Comparison of ENCODE assay signal across 8 cellular contexts in the genomic region with DNA sequence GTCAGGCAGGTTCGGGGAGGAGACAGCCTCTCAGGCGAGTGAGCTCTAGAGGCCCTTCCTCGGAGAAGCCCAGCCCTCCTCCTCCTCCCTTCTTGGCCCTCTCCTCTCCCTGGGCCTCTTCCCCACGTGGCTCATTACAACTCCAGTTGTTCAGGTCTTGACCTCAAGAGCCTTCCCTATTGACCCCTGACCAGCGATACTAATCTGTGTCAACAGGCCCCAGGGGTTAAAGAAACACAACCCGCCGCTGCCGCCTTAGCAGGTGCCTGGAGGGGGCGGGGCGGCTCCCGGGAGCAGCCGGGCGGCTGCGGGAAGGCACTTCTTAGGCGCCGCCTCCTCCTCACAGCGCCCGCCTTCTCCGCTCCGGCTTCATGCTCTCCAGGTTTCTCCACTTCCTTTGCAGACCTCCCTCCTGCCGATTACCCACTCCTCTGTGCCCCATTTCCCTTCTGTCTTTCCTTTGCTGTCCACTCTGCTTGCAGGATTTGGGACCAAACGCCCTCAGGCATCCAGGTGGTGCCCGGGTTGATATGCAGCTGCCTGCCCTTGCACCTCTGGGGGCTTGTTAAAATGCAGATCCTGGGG. TPM values are rescaled to one million over a fixed set of nuclear protein-coding genes. Genes with fewer than 3 reads are reported as not detected.
A peak's percentile ranks its signal among the peaks of the same experiment; 100 is the strongest.
DNase-seq lines count a peak whose midpoint lies in the region; ATAC-seq and TF ChIP-seq lines count a peak whose summit lies in the region.

No MANE protein-coding gene starts in this region.

- H3K36me3 Mint-ChIP-seq in Caco-2 (ENCODE audit: insufficient read depth, unreplicated experiment): peaks cover 8% of the 10 kb centered on the region

- no peak for TF ChIP-seq CTCF in Caco-2 (IDR thresholded peaks at IDR 0.05; ENCODE audit: insufficient read depth in 1 of 2, low read depth in 1 of 2, low read length in 1 of 2, severe bottlenecking in 1 of 2, unreplicated experiment in 1 of 2)
- peak in 2 of 4 experiments; percentile 29 to 32 for TF ChIP-seq CTCF in gastroesophageal sphincter (IDR thresholded peaks at IDR 0.05)

- H3K36me3 ChIP-seq in Caco-2 (ENCODE audit: control insufficient read depth, insufficient read depth, low read length) (no peaks in the 10 kb centered on the region), gastroesophageal sphincter (no peaks in the 10 kb centered on the region)

- H3K4me3 Mint-ChIP-seq in Caco-2 (ENCODE audit: unreplicated experiment): peak overlapping the region; percentile 44

- H3K27me3 Mint-ChIP-seq in Caco-2 (ENCODE audit: insufficient read depth, unreplicated experiment): peaks cover 36% of the 10 kb centered on the region

- no peaks in the 10 kb centered on the region for H3K9me3 Mint-ChIP-seq in Caco-2 (ENCODE audit: unreplicated experiment)

- intact Hi-C loops in Caco-2 (cut with micrococcal nuclease; ENCODE audit: unreplicated experiment): loop anchor here (1.0 kb wide), 1 partner anchor 15 kb away; no protein-coding TSS in a partner anchor

- CTCF ChIA-PET in Caco-2 (lab: Charles Lee): interaction anchor here (0.6 to 1.7 kb wide), 4 partner anchors 9 to 126 kb away, joined by 3 to 8 read pairs (median 4); no protein-coding TSS in a partner anchor

- peaks cover 11% of the 10 kb centered on the region for H3K4me1 Mint-ChIP-seq in Caco-2 (ENCODE audit: low read depth, unreplicated experiment)

- H3K9me3 ChIP-seq in Caco-2 (no peaks in the 10 kb centered on the region), gastroesophageal sphincter (no peaks in the 10 kb centered on the region)

- no peak overlapping the region for H3K27ac Mint-ChIP-seq in Caco-2 (ENCODE audit: unreplicated experiment)

- WGBS in gastroesophageal sphincter (ENCODE audit: low coverage in 1 of 2), 2 donors: 0 to 1% methylated on average over 2 to 23 of the region's 23 CpGs

- H3K4me1 ChIP-seq in Caco-2 (peaks cover 17% of the 10 kb centered on the region), gastroesophageal sphincter (peaks cover 33 to 100% (median 69%) of the 10 kb centered on the region in 3 donors)

- peaks cover 9% of the 10 kb centered on the region for H3K27me3 ChIP-seq in Caco-2 (replicated peaks; ENCODE audit: control insufficient read depth, insufficient read depth, low read length)
- no peaks in the 10 kb centered on the region for H3K27me3 ChIP-seq in gastroesophageal sphincter

- POLR2A ChIA-PET in Caco-2 (lab: Charles Lee): no interaction called here

- ATAC-seq in gastroesophageal sphincter: peak; percentile 44

- DNase-seq in Caco-2: peak; percentile 93
- DNase-seq in LHCN-M2 (ENCODE audit: low read depth): peak; percentile 83
- peak; percentile 40 for DNase-seq in activated CD4-positive, alpha-beta T cell treated with anti-CD3 and anti-CD28 coated beads for 48 hours
- DNase-seq in renal cortical epithelial cell (ENCODE audit: low read depth): peak; percentile 53
- no peak for DNase-seq in COLO829 (ENCODE audit: low spot score)
- DNase-seq in AML-193 (lab: John Stamatoyannopoulos, UW): no peak
- DNase-seq in Ammon's horn (ENCODE audit: low spot score): no peak

- H3K27ac ChIP-seq in gastroesophageal sphincter: peak overlapping the region in 3 of 4 donors; percentile 95 to 98 (median 98)

- no peak for TF ChIP-seq POLR2A in gastroesophageal sphincter (IDR thresholded peaks at IDR 0.05)

- no peak for TF ChIP-seq EP300 in gastroesophageal sphincter (IDR thresholded peaks at IDR 0.05)

- no TSS peak for BruUV-seq in Caco-2 (replicated peaks; lab: Mats Ljungman, UMichigan)

- H3K4me3 ChIP-seq in Caco-2 (ENCODE audit: low read depth, low read length): no peak overlapping the region
- H3K4me3 ChIP-seq in gastroesophageal sphincter: peak overlapping the region in 1 of 2 donors; percentile 15

RNA-seq across cellular contexts. Expression of a gene that starts 51.0 kb away (rescaled TPM):
- total RNA-seq in Caco-2 (2022) (0.35 and 0.59 TPM in 2 replicates), LHCN-M2 (2014; rRNA removed) (not detected in 2 replicates), gastroesophageal sphincter (10 to 100 TPM in 2 of 4 donors, 1 to 10 TPM in 2; 9.9 to 11.8 (median 10.8) TPM), renal cortical epithelial cell (0.20 and 1.7 TPM in 2 replicates)
- polyA plus RNA-seq in LHCN-M2 (2012): 0.04 TPM

RNA-seq across cellular contexts. Expression of a gene that starts 56.4 kb away (rescaled TPM):
- total RNA-seq in Caco-2 (2022) (0.35 and 0.82 TPM in 2 replicates), LHCN-M2 (2014; rRNA removed) (9.2 and 13.9 TPM in 2 replicates), gastroesophageal sphincter (100 to 1,000 TPM in 1 of 4 donors, 10 to 100 TPM in 3; 44.7 to 145 (median 72.4) TPM), renal cortical epithelial cell (10.1 and 40.7 TPM in 2 replicates)
- polyA plus RNA-seq in LHCN-M2 (2012): 45.4 TPM

Comparison
In these comparisons a context has a peak if more than half of its experiments do, and no peak if none do; other contexts are left out.
1. DNase-seq: peak in Caco-2 (2 of 2), LHCN-M2 (single experiment), activated CD4-positive, alpha-beta T cell treated with anti-CD3 and anti-CD28 coated beads for 48 hours (single experiment) and renal cortical epithelial cell (single experiment); none in COLO829 (single experiment), AML-193 (0 of 2) and Ammon's horn (single experiment).